ENCODE assay signal across 1 cellular context in genomic region chr14:71418591-71419245, GRCh38.
TF ChIP-seq lines count a peak whose summit lies in the region.

No MANE protein-coding gene starts in this region.

TF ChIP-seq in IMR-90, 13 proteins besides CTCF, POLR2A, EP300 and RAD21:
- TF ChIP-seq USF2 (IDR thresholded peaks at IDR 0.05; ENCODE audit: low read depth, low read length), result no peak
- TF ChIP-seq RCOR1 (IDR thresholded peaks at IDR 0.05; ENCODE audit: insufficient replicate concordance, low read length), result no peak
- no peak for TF ChIP-seq NFE2L2 (IDR thresholded peaks at IDR 0.05; ENCODE audit: low read depth, low read length)
- no peak for TF ChIP-seq MAZ (IDR thresholded peaks at IDR 0.05; ENCODE audit: borderline replicate concordance, low read depth, low read length)
